ENCODE assay signal across 9 cellular contexts in genomic region chr1:219088778-219089557, GRCh38.
DNase-seq lines count a peak whose midpoint lies in the region; ATAC-seq, FAIRE-seq and TF ChIP-seq lines count a peak whose summit lies in the region.
"Had no signal": no experiment of that assay in that cellular context is flagged by ENCODE, and none has a peak within 500 bp of the region (broad histone marks: within the 10 kb centered on the region; RNA-seq: fewer than 3 reads in every experiment).

No MANE protein-coding gene starts in this region.

- H2BK120ac ChIP-seq in mesenchymal stem cell (ENCODE audit: low read depth, low read length), result no peak overlapping the region

- H3K14ac ChIP-seq in mesenchymal stem cell (ENCODE audit: low read length in 2 of 2), result peak overlapping the region in 1 of 2 experiments; percentile 70

- no peaks in the 10 kb centered on the region for H3K79me1 ChIP-seq in mesenchymal stem cell (replicated peaks; ENCODE audit: low read length, poor library complexity, severe bottlenecking)

- H4K91ac ChIP-seq in mesenchymal stem cell (ENCODE audit: low read length), result no peak overlapping the region

- H3K27ac Mint-ChIP-seq in astrocyte (ENCODE audit: unreplicated experiment), result peak overlapping the region; percentile 83

- H2AK5ac ChIP-seq in mesenchymal stem cell (ENCODE audit: low read length, severe bottlenecking), result no peak overlapping the region

- DNase-seq in CMK (ENCODE audit: low read depth) (peak; percentile 50), astrocyte (ENCODE audit: low read depth) (peak; percentile 95), mesenchymal stem cell (peak; percentile 90), NCI-H345 (lab: John Stamatoyannopoulos, UW) (no peak), DMS79 (lab: John Stamatoyannopoulos, UW) (no peak), COLO668 (lab: John Stamatoyannopoulos, UW; ENCODE audit: unreplicated experiment) (no peak)

- peak overlapping the region in 1 of 2 experiments; percentile 11 for H3K18ac ChIP-seq in mesenchymal stem cell (ENCODE audit: low read depth in 1 of 2, low read length in 2 of 2)

- H2BK15ac ChIP-seq in mesenchymal stem cell (ENCODE audit: low read depth, poor library complexity, severe bottlenecking), result no peak overlapping the region

- H3K9me3 ChIP-seq in astrocyte (ENCODE audit: insufficient read depth, low read depth, low read length) (no peaks in the 10 kb centered on the region), mesenchymal stem cell (ENCODE audit: control insufficient read depth, low read length) (no peaks in the 10 kb centered on the region)

- TF ChIP-seq CTCF in astrocyte (IDR thresholded peaks at IDR 0.05; ENCODE audit: insufficient read depth, low read depth, low read length), result no peak

- H3K27me3 Mint-ChIP-seq in astrocyte (ENCODE audit: low read depth, unreplicated experiment), result no peaks in the 10 kb centered on the region

- H2AFZ ChIP-seq in astrocyte (ENCODE audit: low read depth, low read length), result peak overlapping the region; percentile 7
- no peak overlapping the region for H2AFZ ChIP-seq in mesenchymal stem cell (ENCODE audit: low read depth, low read length)

- H4K20me1 ChIP-seq in astrocyte (ENCODE audit: insufficient read depth, low read length), result no peaks in the 10 kb centered on the region

- H3K4me1 Mint-ChIP-seq in astrocyte (ENCODE audit: low read depth, unreplicated experiment), result peaks cover 30% of the 10 kb centered on the region

- no peak overlapping the region for H3K4me3 Mint-ChIP-seq in astrocyte (ENCODE audit: unreplicated experiment)

- H3K27ac ChIP-seq in astrocyte (ENCODE audit: low read depth, low read length) (peak overlapping the region; percentile 23), mesenchymal stem cell (ENCODE audit: low read length, poor library complexity, severe bottlenecking) (no peak overlapping the region)

- no peaks in the 10 kb centered on the region for H3K9me3 Mint-ChIP-seq in astrocyte (ENCODE audit: unreplicated experiment)

- 69% methylated on average over 4 of the region's 5 CpGs for WGBS in mesenchymal stem cell

- H3K36me3 ChIP-seq in astrocyte (ENCODE audit: insufficient read depth, low read length) (no peaks in the 10 kb centered on the region), mesenchymal stem cell (ENCODE audit: control insufficient read depth in 1 of 2, insufficient read depth in 2 of 2, low read depth in 1 of 2, low read length in 2 of 2) (no peaks in the 10 kb centered on the region)

- H3K4me2 ChIP-seq in astrocyte (ENCODE audit: low read length) (peak overlapping the region; percentile 23), mesenchymal stem cell (ENCODE audit: low read length, poor library complexity, severe bottlenecking) (no peak overlapping the region)

- H3K4me1 ChIP-seq in astrocyte (ENCODE audit: insufficient read depth, low read length) (peaks cover 15% of the 10 kb centered on the region), mesenchymal stem cell (ENCODE audit: control insufficient read depth, insufficient read depth, low read depth, low read length) (peaks cover 4% of the 10 kb centered on the region)

- H3K79me2 ChIP-seq in astrocyte (ENCODE audit: insufficient read depth, low read length), result no peaks in the 10 kb centered on the region

- H2BK12ac ChIP-seq in mesenchymal stem cell (ENCODE audit: low read length in 2 of 2), result peak overlapping the region in 1 of 2 experiments; percentile 71

- H3K4me3 ChIP-seq in astrocyte (ENCODE audit: insufficient read depth, low read depth, low read length), result no peak overlapping the region
- H3K4me3 ChIP-seq in mesenchymal stem cell (ENCODE audit: insufficient read depth in 1 of 2, low read depth in 1 of 2, low read length in 2 of 2), result no peak overlapping the region

- no peak overlapping the region for H3K23ac ChIP-seq in mesenchymal stem cell (ENCODE audit: low read length in 2 of 2)

- ATAC-seq in GM21515 (IDR thresholded peaks at IDR 0.05; ENCODE audit: unreplicated experiment) (peak; percentile 81), HG03558 (IDR thresholded peaks at IDR 0.05; ENCODE audit: extremely low read depth, unreplicated experiment) (peak; percentile 72)

- no peak overlapping the region for H4K8ac ChIP-seq in mesenchymal stem cell (ENCODE audit: low read length)

- H3K27me3 ChIP-seq in astrocyte (ENCODE audit: insufficient read depth, low read length) (no peaks in the 10 kb centered on the region), mesenchymal stem cell (ENCODE audit: control insufficient read depth in 1 of 2, insufficient read depth in 1 of 2, low read length in 2 of 2) (no peaks in the 10 kb centered on the region)

- FAIRE-seq in astrocyte (lab: Jason Lieb, UNC), result no peak
- FAIRE-seq: colon had no signal

- no peaks in the 10 kb centered on the region for H3K36me3 Mint-ChIP-seq in astrocyte (ENCODE audit: low read depth, unreplicated experiment)

- no peak overlapping the region for H3K4ac ChIP-seq in mesenchymal stem cell (ENCODE audit: low read depth in 1 of 2, low read length in 2 of 2)

- H2BK5ac ChIP-seq in mesenchymal stem cell (ENCODE audit: low read depth, low read length, poor library complexity, severe bottlenecking), result no peak overlapping the region

- H3K9ac ChIP-seq in astrocyte (ENCODE audit: low read length) (no peak overlapping the region), mesenchymal stem cell (ENCODE audit: low read length) (peak overlapping the region; percentile 69)

Comparison
In these comparisons a context has a peak if more than half of its experiments do, and no peak if none do; other contexts are left out.
1. DNase-seq: peak in CMK (single experiment), astrocyte (single experiment) and mesenchymal stem cell (single experiment); none in NCI-H345 (single experiment), DMS79 (single experiment) and COLO668 (single experiment).